Comparison of ENCODE assay signal across 8 cellular contexts in the genomic region with DNA sequence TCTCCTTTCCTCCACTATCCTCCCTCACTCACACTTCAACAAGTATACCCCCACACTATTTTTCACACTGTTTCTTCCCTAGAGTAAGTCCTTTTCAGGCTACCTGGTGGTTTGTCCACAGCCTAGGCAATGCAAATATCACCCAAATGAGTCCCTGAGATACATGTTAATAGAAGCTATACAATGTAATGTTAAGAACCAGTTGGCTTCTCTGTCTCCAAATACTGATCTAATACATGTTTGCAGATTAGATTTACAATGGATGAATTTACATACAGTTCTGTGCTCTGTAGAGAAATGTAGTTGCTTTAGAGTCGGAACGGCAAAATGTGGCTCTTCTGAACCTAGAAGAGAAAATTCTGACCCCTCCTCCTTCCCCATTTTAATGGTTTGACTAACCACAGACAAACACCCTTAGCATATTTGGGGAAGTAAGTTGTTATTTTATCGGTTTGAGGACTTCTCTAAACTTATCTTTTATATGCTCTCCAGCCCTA.
A peak's percentile ranks its signal among the peaks of the same experiment; 100 is the strongest.
DNase-seq lines count a peak whose midpoint lies in the region; ATAC-seq and TF ChIP-seq lines count a peak whose summit lies in the region.

No MANE protein-coding gene starts in this region.

- CTCF ChIA-PET in SK-N-SH (lab: Yijun Ruan, JAX) = interaction anchor here (1.3 kb wide), 1 partner anchor 261 kb away, joined by 4 read pairs; no protein-coding TSS in a partner anchor

- TF ChIP-seq CTCF in right atrium auricular region (IDR thresholded peaks at IDR 0.05) = no peak
- TF ChIP-seq CTCF in dorsolateral prefrontal cortex (IDR thresholded peaks at IDR 0.05 in 54 of 56, conservative IDR thresholded peaks at IDR 0.05 in 2 of 56; ENCODE audit: low read depth in 1 of 56, partially characterized antibody in 56 of 56) = no peak
- no peak for TF ChIP-seq CTCF in SK-N-SH (IDR thresholded peaks at IDR 0.05)
- no peak for TF ChIP-seq CTCF in GM13976 (IDR thresholded peaks at IDR 0.05; ENCODE audit: borderline replicate concordance, control extremely low read depth, extremely low read depth, insufficient read depth, missing control alignments)

- DNase-seq in Right ventricle myocardium inferior (ENCODE audit: missing footprints) (no peak), right atrium auricular region (ENCODE audit: low spot score) (no peak), dorsolateral prefrontal cortex (no peak), SK-N-SH (no peak), GM13976 (ENCODE audit: low spot score) (no peak)

- H3K27me3 ChIP-seq in right atrium auricular region = no peaks in the 10 kb centered on the region
- H3K27me3 ChIP-seq in dorsolateral prefrontal cortex = no peaks in the 10 kb centered on the region
- no peaks in the 10 kb centered on the region for H3K27me3 ChIP-seq in thymus (ENCODE audit: control insufficient read depth, insufficient read depth)
- H3K27me3 ChIP-seq in SK-N-SH (ENCODE audit: insufficient read depth) = no peaks in the 10 kb centered on the region

- no peaks in the 10 kb centered on the region for H3K36me3 ChIP-seq in right atrium auricular region
- no peaks in the 10 kb centered on the region for H3K36me3 ChIP-seq in KOPT-K1 (ENCODE audit: insufficient read depth, low read length)
- H3K36me3 ChIP-seq in thymus (ENCODE audit: control insufficient read depth, insufficient read depth) = no peaks in the 10 kb centered on the region
- H3K36me3 ChIP-seq in SK-N-SH (replicated peaks in 1 of 2; ENCODE audit: control insufficient read depth in 1 of 2, insufficient read depth in 2 of 2, low read length in 1 of 2) = no peaks in the 10 kb centered on the region

- H3K9me3 ChIP-seq in right atrium auricular region = no peaks in the 10 kb centered on the region
- H3K9me3 ChIP-seq in KOPT-K1 (ENCODE audit: insufficient read depth, low read length, poor library complexity, severe bottlenecking) = no peaks in the 10 kb centered on the region
- H3K9me3 ChIP-seq in thymus (ENCODE audit: control insufficient read depth) = no peaks in the 10 kb centered on the region
- H3K9me3 ChIP-seq in SK-N-SH = no peaks in the 10 kb centered on the region

- no peak for TF ChIP-seq EP300 in SK-N-SH (IDR thresholded peaks at IDR 0.05; ENCODE audit: borderline replicate concordance in 1 of 2, low read depth in 1 of 2, low read length in 1 of 2)

- H3K4me1 ChIP-seq in right atrium auricular region (peaks cover 0 to 27% of the 10 kb centered on the region in 2 donors), thymus (ENCODE audit: control insufficient read depth, insufficient read depth, low read length) (no peaks in the 10 kb centered on the region), SK-N-SH (ENCODE audit: control insufficient read depth in 1 of 2, insufficient read depth in 2 of 2, low read depth in 1 of 2, low read length in 1 of 2) (peaks cover 2 to 15% of the 10 kb centered on the region in 2 experiments; a peak in 3 of 4 replicates)

- H4K20me1 ChIP-seq in SK-N-SH (ENCODE audit: insufficient read depth) = no peaks in the 10 kb centered on the region

- no peaks in the 10 kb centered on the region for H3K9me2 ChIP-seq in SK-N-SH

- H3K4me2 ChIP-seq in SK-N-SH = no peak overlapping the region

- POLR2A ChIA-PET in SK-N-SH (lab: Yijun Ruan, JAX) = no interaction called here

- no peaks in the 10 kb centered on the region for H3F3A ChIP-seq in SK-N-SH (replicated peaks; ENCODE audit: insufficient read depth)

- ATAC-seq in Right ventricle myocardium inferior (peak; percentile 31), GM18873 (IDR thresholded peaks at IDR 0.05; ENCODE audit: low FRiP score, unreplicated experiment) (no peak)

- in situ Hi-C loops in GM13976 (cut with MboI; ENCODE audit: low sequenced_read_pairs, unreplicated experiment) = no loop called here

- 6% methylated on average over 3 of the region's 3 CpGs for WGBS in thymus
- WGBS in SK-N-SH (ENCODE audit: low lambda C conversion rate) = 85% methylated on average over 3 of the region's 3 CpGs

- H3K27ac ChIP-seq in right atrium auricular region (peak overlapping the region in 1 of 2 donors; percentile 4), KOPT-K1 (ENCODE audit: low read depth, low read length, poor library complexity, severe bottlenecking) (peak overlapping the region; percentile 87), dorsolateral prefrontal cortex (peak overlapping the region in 29 of 59 donors; percentile 4 to 68 (median 38)), thymus (ENCODE audit: low read depth) (peak overlapping the region; percentile 53), SK-N-SH (ENCODE audit: low read depth in 2 of 2, low read length in 1 of 2) (no peak overlapping the region)

- H3K9ac ChIP-seq in SK-N-SH = no peak overlapping the region

- TF ChIP-seq RAD21 in SK-N-SH (IDR thresholded peaks at IDR 0.05; ENCODE audit: low read length) = no peak

- H3K4me3 ChIP-seq in right atrium auricular region = no peak overlapping the region
- H3K4me3 ChIP-seq in dorsolateral prefrontal cortex = peak overlapping the region in 31 of 59 donors; percentile 0 to 43 (median 17)
- peak overlapping the region; percentile 10 for H3K4me3 ChIP-seq in thymus (ENCODE audit: low read length)
- no peak overlapping the region for H3K4me3 ChIP-seq in SK-N-SH (ENCODE audit: low read depth in 2 of 2, low read length in 1 of 2)

- no peaks in the 10 kb centered on the region for H3K79me2 ChIP-seq in SK-N-SH (ENCODE audit: insufficient read depth)

- H2AFZ ChIP-seq in SK-N-SH (ENCODE audit: low read depth) = no peak overlapping the region

- intact Hi-C loops in Right ventricle myocardium inferior (cut with DNase I) = no loop called here
- intact Hi-C loops in dorsolateral prefrontal cortex (cut with DNase I) = no loop called here

TF ChIP-seq in SK-N-SH, 30 proteins besides CTCF, POLR2A, EP300 and RAD21:
- TF ChIP-seq POLR2AphosphoS5 (IDR thresholded peaks at IDR 0.05; ENCODE audit: low read depth, low read length) (no peak), SIN3A (IDR thresholded peaks at IDR 0.05; ENCODE audit: borderline replicate concordance, low read depth, low read length) (no peak), MXI1 (IDR thresholded peaks at IDR 0.05; ENCODE audit: low read depth, low read length) (no peak), TEAD4 (IDR thresholded peaks at IDR 0.05; ENCODE audit: borderline replicate concordance, insufficient read depth) (no peak), RCOR1 (IDR thresholded peaks at IDR 0.05; ENCODE audit: low read length) (no peak), RFX5 (IDR thresholded peaks at IDR 0.05; ENCODE audit: low read length) (no peak), FOXM1 (IDR thresholded peaks at IDR 0.05; ENCODE audit: low read depth) (no peak)
- TF ChIP-seq, protein P1, sequence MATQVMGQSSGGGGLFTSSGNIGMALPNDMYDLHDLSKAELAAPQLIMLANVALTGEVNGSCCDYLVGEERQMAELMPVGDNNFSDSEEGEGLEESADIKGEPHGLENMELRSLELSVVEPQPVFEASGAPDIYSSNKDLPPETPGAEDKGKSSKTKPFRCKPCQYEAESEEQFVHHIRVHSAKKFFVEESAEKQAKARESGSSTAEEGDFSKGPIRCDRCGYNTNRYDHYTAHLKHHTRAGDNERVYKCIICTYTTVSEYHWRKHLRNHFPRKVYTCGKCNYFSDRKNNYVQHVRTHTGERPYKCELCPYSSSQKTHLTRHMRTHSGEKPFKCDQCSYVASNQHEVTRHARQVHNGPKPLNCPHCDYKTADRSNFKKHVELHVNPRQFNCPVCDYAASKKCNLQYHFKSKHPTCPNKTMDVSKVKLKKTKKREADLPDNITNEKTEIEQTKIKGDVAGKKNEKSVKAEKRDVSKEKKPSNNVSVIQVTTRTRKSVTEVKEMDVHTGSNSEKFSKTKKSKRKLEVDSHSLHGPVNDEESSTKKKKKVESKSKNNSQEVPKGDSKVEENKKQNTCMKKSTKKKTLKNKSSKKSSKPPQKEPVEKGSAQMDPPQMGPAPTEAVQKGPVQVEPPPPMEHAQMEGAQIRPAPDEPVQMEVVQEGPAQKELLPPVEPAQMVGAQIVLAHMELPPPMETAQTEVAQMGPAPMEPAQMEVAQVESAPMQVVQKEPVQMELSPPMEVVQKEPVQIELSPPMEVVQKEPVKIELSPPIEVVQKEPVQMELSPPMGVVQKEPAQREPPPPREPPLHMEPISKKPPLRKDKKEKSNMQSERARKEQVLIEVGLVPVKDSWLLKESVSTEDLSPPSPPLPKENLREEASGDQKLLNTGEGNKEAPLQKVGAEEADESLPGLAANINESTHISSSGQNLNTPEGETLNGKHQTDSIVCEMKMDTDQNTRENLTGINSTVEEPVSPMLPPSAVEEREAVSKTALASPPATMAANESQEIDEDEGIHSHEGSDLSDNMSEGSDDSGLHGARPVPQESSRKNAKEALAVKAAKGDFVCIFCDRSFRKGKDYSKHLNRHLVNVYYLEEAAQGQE (IDR thresholded peaks at IDR 0.05; ENCODE audit: low read depth, low read length) = no peak
- TF ChIP-seq, protein P2, sequence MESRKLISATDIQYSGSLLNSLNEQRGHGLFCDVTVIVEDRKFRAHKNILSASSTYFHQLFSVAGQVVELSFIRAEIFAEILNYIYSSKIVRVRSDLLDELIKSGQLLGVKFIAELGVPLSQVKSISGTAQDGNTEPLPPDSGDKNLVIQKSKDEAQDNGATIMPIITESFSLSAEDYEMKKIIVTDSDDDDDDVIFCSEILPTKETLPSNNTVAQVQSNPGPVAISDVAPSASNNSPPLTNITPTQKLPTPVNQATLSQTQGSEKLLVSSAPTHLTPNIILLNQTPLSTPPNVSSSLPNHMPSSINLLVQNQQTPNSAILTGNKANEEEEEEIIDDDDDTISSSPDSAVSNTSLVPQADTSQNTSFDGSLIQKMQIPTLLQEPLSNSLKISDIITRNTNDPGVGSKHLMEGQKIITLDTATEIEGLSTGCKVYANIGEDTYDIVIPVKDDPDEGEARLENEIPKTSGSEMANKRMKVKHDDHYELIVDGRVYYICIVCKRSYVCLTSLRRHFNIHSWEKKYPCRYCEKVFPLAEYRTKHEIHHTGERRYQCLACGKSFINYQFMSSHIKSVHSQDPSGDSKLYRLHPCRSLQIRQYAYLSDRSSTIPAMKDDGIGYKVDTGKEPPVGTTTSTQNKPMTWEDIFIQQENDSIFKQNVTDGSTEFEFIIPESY (IDR thresholded peaks at IDR 0.05; ENCODE audit: borderline replicate concordance, low read depth) = no peak
- TF ChIP-seq, protein P3, sequence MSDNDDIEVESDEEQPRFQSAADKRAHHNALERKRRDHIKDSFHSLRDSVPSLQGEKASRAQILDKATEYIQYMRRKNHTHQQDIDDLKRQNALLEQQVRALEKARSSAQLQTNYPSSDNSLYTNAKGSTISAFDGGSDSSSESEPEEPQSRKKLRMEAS (IDR thresholded peaks at IDR 0.05; ENCODE audit: low read depth) = no peak
- TF ChIP-seq, protein P4, sequence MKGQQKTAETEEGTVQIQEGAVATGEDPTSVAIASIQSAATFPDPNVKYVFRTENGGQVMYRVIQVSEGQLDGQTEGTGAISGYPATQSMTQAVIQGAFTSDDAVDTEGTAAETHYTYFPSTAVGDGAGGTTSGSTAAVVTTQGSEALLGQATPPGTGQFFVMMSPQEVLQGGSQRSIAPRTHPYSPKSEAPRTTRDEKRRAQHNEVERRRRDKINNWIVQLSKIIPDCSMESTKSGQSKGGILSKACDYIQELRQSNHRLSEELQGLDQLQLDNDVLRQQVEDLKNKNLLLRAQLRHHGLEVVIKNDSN (IDR thresholded peaks at IDR 0.05; ENCODE audit: borderline replicate concordance, low read depth) = no peak
TF ChIP-seq in SK-N-SH: peak in this region for 0.

Comparison
In these comparisons a context has a peak if more than half of its experiments do, and no peak if none do; other contexts are left out.
1. H3K27ac ChIP-seq: peak in KOPT-K1 (single experiment) and thymus (single experiment); none in SK-N-SH (0 of 2).
2. H3K4me3 ChIP-seq: peak in dorsolateral prefrontal cortex (31 of 59) and thymus (single experiment); none in right atrium auricular region (0 of 2) and SK-N-SH (0 of 2).